26 cellular contexts compared by ENCODE assay signal in the genomic region with DNA sequence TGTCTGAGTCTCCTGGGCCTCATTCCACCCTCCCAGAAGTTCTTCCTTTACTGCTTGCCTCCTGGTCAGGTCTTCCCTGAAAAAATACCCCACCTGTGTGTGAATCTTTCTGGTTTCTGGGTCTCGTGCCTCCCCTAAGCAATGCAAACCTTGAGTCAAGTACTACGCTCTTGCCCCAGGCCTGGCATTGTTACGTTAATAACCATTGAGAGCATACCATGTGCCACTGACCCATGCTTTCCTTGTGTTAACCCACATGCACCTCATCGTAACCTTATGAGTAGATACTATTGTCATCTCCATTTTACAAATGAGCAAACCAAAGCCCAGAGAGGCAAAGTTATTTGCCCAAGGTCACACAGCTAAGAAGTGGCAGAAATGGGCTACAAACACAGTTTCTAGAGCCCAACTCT. TPM values are rescaled to one million over a fixed set of nuclear protein-coding genes. Genes with fewer than 3 reads are reported as not detected.
A peak's percentile ranks its signal among the peaks of the same experiment; 100 is the strongest.
DNase-seq lines count a peak whose midpoint lies in the region; ATAC-seq, FAIRE-seq and TF ChIP-seq lines count a peak whose summit lies in the region.
"Had no signal": no experiment of that assay in that cellular context is flagged by ENCODE, and none has a peak within 500 bp of the region (broad histone marks: within the 10 kb centered on the region; RNA-seq: fewer than 3 reads in every experiment).

No MANE protein-coding gene starts in this region.

- H3K36me3 ChIP-seq in HEK293 (ENCODE audit: control insufficient read depth in 2 of 2, insufficient read depth in 1 of 2, low read length in 2 of 2) (no peaks in the 10 kb centered on the region), K562 (ENCODE audit: control insufficient read depth, insufficient read depth, low read length) (no peaks in the 10 kb centered on the region), hepatocyte (replicated peaks; ENCODE audit: insufficient read depth, low read depth) (no peaks in the 10 kb centered on the region)
- H3K36me3 ChIP-seq: ascending aorta, transverse colon had no signal

- H3K9ac ChIP-seq in K562 (ENCODE audit: insufficient read depth in 1 of 2, low read depth in 2 of 2, low read length in 2 of 2), result no peak overlapping the region
- H3K9ac ChIP-seq: KMS-11 had no signal

- FAIRE-seq in K562 (lab: Jason Lieb, UNC) (no peak), GM12892 (lab: Jason Lieb, UNC) (no peak)

- ATAC-seq in K562, result no peak
- ATAC-seq in HG02798 (IDR thresholded peaks at IDR 0.05; ENCODE audit: poor library complexity, unreplicated experiment), result no peak
- ATAC-seq: left colon had no signal

- H3K4me3 ChIP-seq in HEK293 (ENCODE audit: low read depth, low read length) (no peak overlapping the region), K562 (no peak overlapping the region), hepatocyte (no peak overlapping the region)
- H3K4me3 ChIP-seq: ascending aorta, transverse colon had no signal

- H2AFZ ChIP-seq in K562 (ENCODE audit: low read depth, low read length) (no peak overlapping the region), hepatocyte (no peak overlapping the region)

- no peaks in the 10 kb centered on the region for H3K36me3 Mint-ChIP-seq in progenitor cell of endocrine pancreas (ENCODE audit: insufficient read depth)
- H3K36me3 Mint-ChIP-seq: activated naive CD8-positive, alpha-beta T cell treated with anti-CD3 and anti-CD28 coated beads for 36 hours had no signal

- peak overlapping the region; percentile 84 for H3K27ac Mint-ChIP-seq in progenitor cell of endocrine pancreas
- H3K27ac Mint-ChIP-seq: activated B cell treated with CpG ODN at 0.5 μM for 24 hours; activated naive CD8-positive, alpha-beta T cell treated with anti-CD3 and anti-CD28 coated beads for 36 hours had no signal

- intact Hi-C loops in K562 (cut with micrococcal nuclease), result no loop called here

- TF ChIP-seq EP300 in K562 (IDR thresholded peaks at IDR 0.05; ENCODE audit: low read length), result no peak

- H3K27me3 ChIP-seq in K562 (ENCODE audit: control insufficient read depth in 2 of 2, insufficient read depth in 2 of 2, low read length in 2 of 2) (no peaks in the 10 kb centered on the region), hepatocyte (no peaks in the 10 kb centered on the region)
- H3K27me3 ChIP-seq: ascending aorta, transverse colon had no signal

- no peak overlapping the region for H3K4me3 Mint-ChIP-seq in progenitor cell of endocrine pancreas (ENCODE audit: low read depth)
- H3K4me3 Mint-ChIP-seq: activated B cell treated with CpG ODN at 0.5 μM for 24 hours; activated naive CD8-positive, alpha-beta T cell treated with anti-CD3 and anti-CD28 coated beads for 36 hours had no signal

- TF ChIP-seq POLR2A in K562 (conservative IDR thresholded peaks at IDR 0.05), result no peak
- TF ChIP-seq POLR2A in GM12892 (IDR thresholded peaks at IDR 0.05; ENCODE audit: low read depth, low read length), result no peak

- CTCF ChIA-PET in HEK293 (lab: Yijun Ruan, JAX), result interaction anchor here (0.6 to 1.2 kb wide), 3 partner anchors 24 to 39 kb away, joined by 3 to 5 read pairs (median 4); no protein-coding TSS in a partner anchor
- CTCF ChIA-PET in K562 (lab: Yijun Ruan, JAX; ENCODE audit: low intra/inter-chr PET ratio), result no interaction called here

- peak in 1 of 4 experiments; percentile 1 for DNase-seq in K562 (ENCODE audit: extremely low read depth in 1 of 4, low spot score in 3 of 4)
- no peak for DNase-seq in hepatocyte (ENCODE audit: low spot score)
- DNase-seq in progenitor cell of endocrine pancreas (ENCODE audit: low spot score, unreplicated experiment), result no peak
- DNase-seq in GM12892 (ENCODE audit: insufficient read length), result no peak
- no peak for DNase-seq in activated CD4-positive, alpha-beta T cell treated with anti-CD3 and anti-CD28 coated beads for 1 hour
- no peak for DNase-seq in KBM-7
- DNase-seq: activated B cell treated with CpG ODN at 0.5 μM for 24 hours; activated CD4-positive, alpha-beta T cell treated with anti-CD3 and anti-CD28 coated beads, Interleukin-2, amount 50 U/mL, for 48 hours; activated naive CD8-positive, alpha-beta T cell treated with anti-CD3 and anti-CD28 coated beads for 36 hours; cerebellar nuclear complex; left colon; mesendoderm; NCI-H1694; NCI-H2171; stimulated activated CD4-positive, alpha-beta T cell treated with anti-CD3 and anti-CD28 coated beads, Interleukin-12 subunit alpha, Interleukin-12 subunit beta, amount 100 ng/mL, for 4 hours; stimulated activated CD4-positive, alpha-beta T cell treated with anti-CD3 and anti-CD28 coated beads, Interleukin-4, amount 100 ng/mL, for 4 hours; stimulated activated naive CD4-positive, alpha-beta T cell treated with Interleukin-2 at 50 U/mL for 16 hours; T-helper 9 cell; transverse colon had no signal

- H3K9me2 ChIP-seq in hepatocyte (replicated peaks; ENCODE audit: insufficient read depth), result no peaks in the 10 kb centered on the region

- H3K4me1 Mint-ChIP-seq in progenitor cell of endocrine pancreas (ENCODE audit: low read depth), result peaks cover 36% of the 10 kb centered on the region
- H3K4me1 Mint-ChIP-seq: activated B cell treated with CpG ODN at 0.5 μM for 24 hours had no signal

- H4K20me1 ChIP-seq in K562 (replicated peaks; ENCODE audit: control insufficient read depth, insufficient read depth, low read length) (no peaks in the 10 kb centered on the region), hepatocyte (ENCODE audit: insufficient read depth, poor library complexity, severe bottlenecking) (no peaks in the 10 kb centered on the region)

- no TSS peak for BruUV-seq in K562 (replicated peaks; lab: Mats Ljungman, UMichigan)

- no peaks in the 10 kb centered on the region for H3K9me1 ChIP-seq in K562 (ENCODE audit: control insufficient read depth, insufficient read depth, low read length)

- POLR2A ChIA-PET in HEK293 (lab: Yijun Ruan, JAX), result interaction anchor here (0.6 to 6.0 kb wide), 3 partner anchors 11 to 39 kb away, joined by 3 to 28 read pairs (median 4); partner anchors contain the start of gene TOB1
- POLR2A ChIA-PET in K562 (lab: Yijun Ruan, JAX), result interaction anchor here (2.5 kb wide), 1 partner anchor 25 kb away, joined by 8 read pairs; the partner anchor contains the start of gene TOB1

- H3K27ac ChIP-seq in HEK293 (ENCODE audit: extremely low read depth, low read depth, low read length) (no peak overlapping the region), K562 (ENCODE audit: extremely low read depth, low read depth, low read length) (no peak overlapping the region), hepatocyte (peak overlapping the region; percentile 93)
- H3K27ac ChIP-seq: ascending aorta, C4-2B, KMS-11, transverse colon had no signal

- in situ Hi-C loops in K562 (cut with MboI), result no loop called here
- in situ Hi-C loops in KBM-7 (cut with MboI; ENCODE audit: low pct_unique_long_range_greater_than_20kb, low sequenced_read_pairs), result no loop called here

- no peak overlapping the region for H3K4me2 ChIP-seq in K562 (ENCODE audit: insufficient read depth, low read length)
- no peak overlapping the region for H3K4me2 ChIP-seq in hepatocyte
- H3K4me2 ChIP-seq: KMS-11 had no signal

- TF ChIP-seq CTCF in HEK293 (tag by site-specific recombination; IDR thresholded peaks at IDR 0.05) (no peak), K562 (IDR thresholded peaks at IDR 0.05 in 2 of 3, conservative IDR thresholded peaks at IDR 0.05 in 1 of 3; ENCODE audit: insufficient read depth in 2 of 3, low read depth in 1 of 3, low read length in 3 of 3) (no peak), hepatocyte (IDR thresholded peaks at IDR 0.05; ENCODE audit: poor library complexity) (no peak), progenitor cell of endocrine pancreas (IDR thresholded peaks at IDR 0.05; ENCODE audit: unreplicated experiment) (no peak)

- H3K79me2 ChIP-seq in K562 (ENCODE audit: control insufficient read depth, insufficient read depth, low read length) (no peaks in the 10 kb centered on the region), hepatocyte (no peaks in the 10 kb centered on the region)

- no peaks in the 10 kb centered on the region for H3K9me3 Mint-ChIP-seq in progenitor cell of endocrine pancreas (ENCODE audit: low read depth)
- H3K9me3 Mint-ChIP-seq: activated B cell treated with CpG ODN at 0.5 μM for 24 hours; activated naive CD8-positive, alpha-beta T cell treated with anti-CD3 and anti-CD28 coated beads for 36 hours had no signal

- H3K4me1 ChIP-seq in HEK293 (ENCODE audit: control insufficient read depth, insufficient read depth, low read length), result no peaks in the 10 kb centered on the region
- H3K4me1 ChIP-seq in K562 (replicated peaks in 1 of 2; ENCODE audit: control insufficient read depth in 2 of 2, insufficient read depth in 2 of 2, low read length in 2 of 2), result peaks cover 7 to 11% of the 10 kb centered on the region in 2 experiments; a peak in 4 of 5 replicates
- H3K4me1 ChIP-seq in hepatocyte (ENCODE audit: insufficient read depth), result peaks cover 41% of the 10 kb centered on the region
- H3K4me1 ChIP-seq: ascending aorta had no signal

- TF ChIP-seq RAD21 in K562 (CRISPR knock-in tag; conservative IDR thresholded peaks at IDR 0.05 in 1 of 2, IDR thresholded peaks at IDR 0.05 in 1 of 2), result no peak

- H3K27me3 Mint-ChIP-seq in progenitor cell of endocrine pancreas, result no peaks in the 10 kb centered on the region
- H3K27me3 Mint-ChIP-seq: activated B cell treated with CpG ODN at 0.5 μM for 24 hours; activated naive CD8-positive, alpha-beta T cell treated with anti-CD3 and anti-CD28 coated beads for 36 hours had no signal

- 72% methylated on average over 4 of the region's 4 CpGs for WGBS in K562 (ENCODE audit: insufficient coverage, low coverage, missing lambda C conversion rate)
- 93% methylated on average over 4 of the region's 4 CpGs for WGBS in hepatocyte (ENCODE audit: low lambda C conversion rate, missing lambda C conversion rate)

- H3K9me3 ChIP-seq in HEK293 (ENCODE audit: control insufficient read depth, insufficient read depth, low read depth, low read length), result no peaks in the 10 kb centered on the region
- H3K9me3 ChIP-seq in K562 (replicated peaks; ENCODE audit: control insufficient read depth, insufficient read depth, low read depth, low read length), result no peaks in the 10 kb centered on the region
- no peaks in the 10 kb centered on the region for H3K9me3 ChIP-seq in hepatocyte (ENCODE audit: low read depth)
- H3K9me3 ChIP-seq: ascending aorta, transverse colon had no signal

RNA-seq across cellular contexts. Expression of gene TOB1, which starts 25.4 kb away (rescaled TPM):
- 10.4 and 18.1 TPM in 2 replicates for total RNA-seq in K562 (2011; cell fraction: chromatin; rRNA removed; ENCODE audit: low replicate concordance)
- 14.8 and 18.2 TPM in 2 replicates for total RNA-seq in K562 (2011; cell fraction: nucleolus; rRNA removed)
- 19.9 and 21.5 TPM in 2 replicates for total RNA-seq in K562 (2011; cell fraction: nucleoplasm; rRNA removed)
- total RNA-seq in K562 (2014; rRNA removed) (4.8 and 13.9 TPM in 2 replicates), K562 (2014; rRNA removed; fragmentation: Illumina TruSeq; extraction: Trizol) (12.4 and 13.2 TPM in 2 replicates), K562 (2015; rRNA removed; fragmentation: Illumina TruSeq; extraction: Trizol) (13.2 TPM in 2 replicates), K562 (2021) (29.9 and 31.0 TPM in 2 replicates), hepatocyte (52.1 and 53.6 TPM in 2 replicates), progenitor cell of endocrine pancreas (41.0 and 43.9 TPM in 2 replicates)
- polyA plus RNA-seq in K562 (2011; rRNA removed) (10.5 and 10.8 TPM in 2 replicates), K562 (2014; fragmentation: Illumina TruSeq; extraction: Trizol) (14.9 and 17.6 TPM in 2 replicates), K562 (2014; fragmentation: Nextera tagmentation; extraction: Ambion mirVana) (10 to 100 TPM; 44.9 to 63.7 TPM), K562 (2014; rRNA removed) (10.9 and 11.8 TPM in 2 replicates), hepatocyte (41.1 and 43.2 TPM in 2 replicates)
- 8.5 and 9.7 TPM in 2 replicates for polyA plus RNA-seq in K562 (2011; cell fraction: cytosol; rRNA removed)
- 17.6 and 24.1 TPM in 2 replicates for polyA plus RNA-seq in K562 (2011; cell fraction: nucleus; rRNA removed)
- 16.9 and 24.9 TPM in 2 replicates for polyA plus RNA-seq in K562 (2012)
- 19.1 and 19.5 TPM in 2 replicates for polyA minus RNA-seq in K562 (2011; rRNA and poly(A)+ RNA removed)
- 13.5 and 14.2 TPM in 2 replicates for polyA minus RNA-seq in K562 (2011; cell fraction: cytosol; rRNA and poly(A)+ RNA removed)
- 22.5 and 23.9 TPM in 2 replicates for polyA minus RNA-seq in K562 (2011; cell fraction: nucleus; rRNA and poly(A)+ RNA removed)
- 13.2 TPM for polyA plus RNA-seq in GM12892 (2012; ENCODE audit: missing spikeins)

RNA-seq across cellular contexts. Expression of gene WFIKKN2, which starts 56.2 kb away (rescaled TPM):
- not detected in 2 replicates for total RNA-seq in K562 (2011; cell fraction: chromatin; rRNA removed; ENCODE audit: low replicate concordance)
- not detected in 2 replicates for total RNA-seq in K562 (2011; cell fraction: nucleolus; rRNA removed)
- not detected in 2 replicates for total RNA-seq in K562 (2011; cell fraction: nucleoplasm; rRNA removed)
- total RNA-seq in K562 (2014; rRNA removed) (not detected in 2 replicates), K562 (2014; rRNA removed; fragmentation: Illumina TruSeq; extraction: Trizol) (not detected in 2 replicates), K562 (2015; rRNA removed; fragmentation: Illumina TruSeq; extraction: Trizol) (not detected in 2 replicates), K562 (2021) (0.07 TPM in 1 of 2 replicates, not detected in the other), hepatocyte (0.36 and 0.50 TPM in 2 replicates), progenitor cell of endocrine pancreas (not detected in 2 replicates)
- polyA plus RNA-seq in K562 (2011; rRNA removed) (not detected in 2 replicates), K562 (2014; fragmentation: Illumina TruSeq; extraction: Trizol) (not detected in 2 replicates), K562 (2014; fragmentation: Nextera tagmentation; extraction: Ambion mirVana) (not detected), K562 (2014; rRNA removed) (not detected in 2 replicates), hepatocyte (0.68 TPM in 1 of 2 replicates, not detected in the other)
- not detected in 2 replicates for polyA plus RNA-seq in K562 (2011; cell fraction: cytosol; rRNA removed)
- 0.04 TPM in 1 of 2 replicates, not detected in the other for polyA plus RNA-seq in K562 (2011; cell fraction: nucleus; rRNA removed)
- 0.01 and 0.03 TPM in 2 replicates for polyA plus RNA-seq in K562 (2012)
- polyA minus RNA-seq in K562 (2011; rRNA and poly(A)+ RNA removed), result not detected in 2 replicates
- polyA minus RNA-seq in K562 (2011; cell fraction: cytosol; rRNA and poly(A)+ RNA removed), result not detected in 2 replicates
- polyA minus RNA-seq in K562 (2011; cell fraction: nucleus; rRNA and poly(A)+ RNA removed), result not detected in 2 replicates
- not detected for polyA plus RNA-seq in GM12892 (2012; ENCODE audit: missing spikeins)
- total RNA-seq: activated B cell treated with CpG ODN at 0.5 μM for 24 hours; activated naive CD8-positive, alpha-beta T cell treated with anti-CD3 and anti-CD28 coated beads for 36 hours; ascending aorta; Daoy; HT-29; transverse colon had no signal
